Comparison of ENCODE assay signal across 19 cellular contexts in genomic region chr7:108375668-108376067, GRCh38.
"Had no signal": no experiment of that assay in that cellular context is flagged by ENCODE, and none has a peak within 500 bp of the region (broad histone marks: within the 10 kb centered on the region; RNA-seq: fewer than 3 reads in every experiment).

No MANE protein-coding gene starts in this region.

- H3K4me1 Mint-ChIP-seq: central memory CD8-positive, alpha-beta T cell; memory B cell; natural killer cell had no signal

- H3K36me3 Mint-ChIP-seq: memory B cell, natural killer cell had no signal

- H3K36me3 ChIP-seq: esophagus squamous epithelium, neutrophil, sigmoid colon, spleen, stomach, upper lobe of right lung had no signal

- H3K27ac Mint-ChIP-seq: brain, memory B cell, natural killer cell had no signal

- DNase-seq: activated CD4-positive, alpha-beta T cell treated with anti-CD3 and anti-CD28 coated beads, Interleukin-2, amount 50 U/mL, for 1 hour; activated CD8-positive, alpha-beta memory T cell treated with anti-CD3 and anti-CD28 coated beads for 24 hours; activated gamma-delta T cell treated with Interleukin-2 at 50 U/mL for 16 hours; activated naive CD8-positive, alpha-beta T cell treated with anti-CD3 and anti-CD28 coated beads for 36 hours; effector CD8-positive, alpha-beta T cell; esophagus squamous epithelium; left ventricle myocardium superior; natural killer cell; sigmoid colon; spleen; stomach; testis; upper lobe of right lung had no signal

- H3K4me3 Mint-ChIP-seq: activated naive CD8-positive, alpha-beta T cell treated with anti-CD3 and anti-CD28 coated beads for 36 hours; brain; central memory CD8-positive, alpha-beta T cell; memory B cell; natural killer cell had no signal

- H3K9me3 ChIP-seq: esophagus squamous epithelium, neutrophil, sigmoid colon, testis, upper lobe of right lung had no signal

- H3K9me3 Mint-ChIP-seq: central memory CD8-positive, alpha-beta T cell; memory B cell had no signal

- H3K4me3 ChIP-seq: coronary artery, esophagus squamous epithelium, sigmoid colon, spleen, stomach, testis, upper lobe of right lung had no signal

- H3K27me3 Mint-ChIP-seq: activated naive CD8-positive, alpha-beta T cell treated with anti-CD3 and anti-CD28 coated beads for 36 hours; brain had no signal

- ATAC-seq: left ventricle myocardium superior, natural killer cell, upper lobe of right lung had no signal

- H3K4me1 ChIP-seq: esophagus squamous epithelium, parathyroid adenoma, sigmoid colon, spleen, stomach, testis, upper lobe of right lung had no signal

- H3K27me3 ChIP-seq: esophagus squamous epithelium, sigmoid colon, spleen, stomach, testis, upper lobe of right lung had no signal
